8 cellular contexts compared by ENCODE assay signal in genomic region chr1:205849619-205850355, GRCh38. TPM values are rescaled to one million over a fixed set of nuclear protein-coding genes. Genes with fewer than 3 reads are reported as not detected.
DNase-seq lines count a peak whose midpoint lies in the region; ATAC-seq and TF ChIP-seq lines count a peak whose summit lies in the region.

PM20D1 (minus strand) TSS chr1:205850132; CDS start chr1:205850072, 60 bp downstream.

- TF ChIP-seq CTCF in prostate gland (IDR thresholded peaks at IDR 0.05) (no peak), tibial nerve (IDR thresholded peaks at IDR 0.05) (no peak)

- H3K4me3 ChIP-seq in prostate gland (no peak within 1 kb of the TSS), tibial nerve (peak within 1 kb of the TSS; percentile 11 to 41 (median 27))

- DNase-seq in AML-193 (lab: John Stamatoyannopoulos, UW): peak; percentile 75 to 91
- DNase-seq in NOMO-1 treated with DMSO at 0.1 percent for 48 hours (lab: John Stamatoyannopoulos, UW; ENCODE audit: unreplicated experiment): peak; percentile 94
- peak; percentile 46 for DNase-seq in foreskin melanocyte
- peak; percentile 14 for DNase-seq in prostate gland (ENCODE audit: low spot score)
- peak; percentile 28 to 77 for DNase-seq in tibial nerve (ENCODE audit: low spot score in 2 of 2)
- DNase-seq in NCI-H345 (lab: John Stamatoyannopoulos, UW): no peak

- H3K4me1 ChIP-seq in prostate gland (replicated peaks) (no peaks in the 10 kb centered on the region), tibial nerve (no peaks in the 10 kb centered on the region)

- peak in 1 of 2 donors; percentile 9 for TF ChIP-seq EP300 in tibial nerve (IDR thresholded peaks at IDR 0.05)

- peak; percentile 11 for TF ChIP-seq POLR2A in prostate gland (IDR thresholded peaks at IDR 0.05)
- TF ChIP-seq POLR2A in tibial nerve (IDR thresholded peaks at IDR 0.05): peak in 1 of 2 donors; percentile 44

- H3K27ac ChIP-seq in prostate gland (no peak within 1 kb of the TSS), tibial nerve (peak within 1 kb of the TSS in 1 of 4 donors; percentile 10)

- no peaks in the 10 kb centered on the region for H3K27me3 ChIP-seq in prostate gland (replicated peaks; ENCODE audit: insufficient read depth)
- no peaks in the 10 kb centered on the region for H3K27me3 ChIP-seq in tibial nerve

- intact Hi-C loops in prostate gland (cut with DNase I): no loop called here

- ATAC-seq in GM21526 (IDR thresholded peaks at IDR 0.05; ENCODE audit: low FRiP score, unreplicated experiment): peak; percentile 91
- peak; percentile 99 for ATAC-seq in activated T-helper 17 cell treated with anti-CD3 and anti-CD28 coated beads, Interleukin-2, amount 50 U/mL, for 72 hours (replicated peaks)

- no peaks in the 10 kb centered on the region for H3K27me3 Mint-ChIP-seq in activated T-helper 17 cell treated with anti-CD3 and anti-CD28 coated beads, Interleukin-2, amount 50 U/mL, for 72 hours

- no peaks in the 10 kb centered on the region for H3K36me3 Mint-ChIP-seq in activated T-helper 17 cell treated with anti-CD3 and anti-CD28 coated beads, Interleukin-2, amount 50 U/mL, for 72 hours (ENCODE audit: low read depth)

- H3K9me3 ChIP-seq in prostate gland (no peaks in the 10 kb centered on the region), tibial nerve (peaks cover 0 to 6% (median 0%) of the 10 kb centered on the region in 4 donors)

- 65% methylated on average over 39 of the region's 39 CpGs for WGBS in prostate gland
- WGBS in tibial nerve, 2 donors: 50 to 58% methylated on average over 27 to 39 of the region's 39 CpGs

- H3K4me3 Mint-ChIP-seq in activated T-helper 17 cell treated with anti-CD3 and anti-CD28 coated beads, Interleukin-2, amount 50 U/mL, for 72 hours: peak within 1 kb of the TSS; percentile 80

- H3K27ac Mint-ChIP-seq in activated T-helper 17 cell treated with anti-CD3 and anti-CD28 coated beads, Interleukin-2, amount 50 U/mL, for 72 hours: peak within 1 kb of the TSS; percentile 72

- no peaks in the 10 kb centered on the region for H3K9me3 Mint-ChIP-seq in activated T-helper 17 cell treated with anti-CD3 and anti-CD28 coated beads, Interleukin-2, amount 50 U/mL, for 72 hours

- no peaks in the 10 kb centered on the region for H3K36me3 ChIP-seq in prostate gland
- H3K36me3 ChIP-seq in tibial nerve: peaks cover 0 to 2% (median 0%) of the 10 kb centered on the region in 3 donors

- H3K4me1 Mint-ChIP-seq in activated T-helper 17 cell treated with anti-CD3 and anti-CD28 coated beads, Interleukin-2, amount 50 U/mL, for 72 hours: peaks cover 5% of the 10 kb centered on the region

RNA-seq across cellular contexts. Expression of gene PM20D1, which starts in this region (rescaled TPM):
- under 1 TPM; 0.32 TPM for total RNA-seq in activated T-helper 17 cell treated with anti-CD3 and anti-CD28 coated beads, Interleukin-2, amount 50 U/mL, for 72 hours
- not detected for total RNA-seq in prostate gland
- 1 to 10 TPM in 1 of 4 donors, under 1 TPM in 2, not detected in 1; 0.87 to 6.7 (median 0.98) TPM for total RNA-seq in tibial nerve

Comparison
In these comparisons a context has a peak if more than half of its experiments do, and no peak if none do; other contexts are left out.
1. Peak in ATAC-seq in activated T-helper 17 cell treated with anti-CD3 and anti-CD28 coated beads, Interleukin-2, amount 50 U/mL, for 72 hours; RNA of the gene not detected or under 1 TPM.
2. Peak in DNase-seq in prostate gland; RNA of the gene not detected or under 1 TPM.
3. H3K4me3 ChIP-seq: peak in tibial nerve (4 of 4); none in prostate gland (0 of 2).